ENCODE assay signal across 25 cellular contexts in genomic region chr6:119436583-119436982, GRCh38.
"Had no signal": no experiment of that assay in that cellular context is flagged by ENCODE, and none has a peak within 500 bp of the region (broad histone marks: within the 10 kb centered on the region; RNA-seq: fewer than 3 reads in every experiment).

No MANE protein-coding gene starts in this region.

- H3K36me3 Mint-ChIP-seq: activated naive CD4-positive, alpha-beta T cell treated with anti-CD3 and anti-CD28 coated beads, Interleukin-2, amount 50 U/mL, for 24 hours; T-cell; WTC11 had no signal

- H3K27ac ChIP-seq: ascending aorta, body of pancreas, SK-N-MC had no signal

- H3K36me3 ChIP-seq: ascending aorta had no signal

- H3K9me3 Mint-ChIP-seq: activated naive CD4-positive, alpha-beta T cell treated with anti-CD3 and anti-CD28 coated beads, Interleukin-2, amount 50 U/mL, for 24 hours; activated T-helper 1 cell treated with anti-CD3 and anti-CD28 coated beads, Interleukin-12 subunit alpha, Interleukin-12 subunit beta, Interleukin-2, Interleukin-4 antibody, amounts not matched to agents 30 ng/mL and 10 ng/mL and 1 ng/mL, durations not matched to agents 14 hours and 24 hours and 36 hours; T-cell had no signal

- H3K4me3 ChIP-seq: ascending aorta, body of pancreas, SK-N-MC had no signal

- H3K27me3 ChIP-seq: ascending aorta, body of pancreas had no signal

- H3K27ac Mint-ChIP-seq: activated CD8-positive, alpha-beta T cell treated with anti-CD3 and anti-CD28 coated beads, Interleukin-2, amount 10 ng/mL, durations not matched to agents 7 days and 5 days; activated naive CD4-positive, alpha-beta T cell treated with anti-CD3 and anti-CD28 coated beads, Interleukin-2, amount 50 U/mL, for 24 hours; activated T-helper 1 cell treated with anti-CD3 and anti-CD28 coated beads, Interleukin-12 subunit alpha, Interleukin-12 subunit beta, Interleukin-2, Interleukin-4 antibody, amounts not matched to agents 30 ng/mL and 10 ng/mL and 1 ng/mL, durations not matched to agents 14 hours and 24 hours and 36 hours; T-cell; WTC11 had no signal

- ATAC-seq: activated CD8-positive, alpha-beta T cell treated with anti-CD3 and anti-CD28 coated beads, Interleukin-2, amount 10 ng/mL, durations not matched to agents 7 days and 5 days; body of pancreas; Panc1; Right ventricle myocardium inferior; T-cell; WTC11 had no signal

- H3K27me3 Mint-ChIP-seq: activated naive CD4-positive, alpha-beta T cell treated with anti-CD3 and anti-CD28 coated beads, Interleukin-2, amount 50 U/mL, for 24 hours; T-cell had no signal

- H3K4me1 Mint-ChIP-seq: activated naive CD4-positive, alpha-beta T cell treated with anti-CD3 and anti-CD28 coated beads, Interleukin-2, amount 50 U/mL, for 24 hours; T-cell; WTC11 had no signal

- H3K4me3 Mint-ChIP-seq: activated CD8-positive, alpha-beta T cell treated with anti-CD3 and anti-CD28 coated beads, Interleukin-2, amount 10 ng/mL, durations not matched to agents 7 days and 5 days; activated naive CD4-positive, alpha-beta T cell treated with anti-CD3 and anti-CD28 coated beads, Interleukin-2, amount 50 U/mL, for 24 hours; activated T-helper 1 cell treated with anti-CD3 and anti-CD28 coated beads, Interleukin-12 subunit alpha, Interleukin-12 subunit beta, Interleukin-2, Interleukin-4 antibody, amounts not matched to agents 30 ng/mL and 10 ng/mL and 1 ng/mL, durations not matched to agents 14 hours and 24 hours and 36 hours; T-cell; WTC11 had no signal

- H3K4me1 ChIP-seq: ascending aorta, body of pancreas had no signal

- H3K9me3 ChIP-seq: ascending aorta, body of pancreas had no signal

- DNase-seq: activated CD4-positive, alpha-beta T cell treated with anti-CD3 and anti-CD28 coated beads for 48 hours; activated CD4-positive, alpha-beta T cell treated with anti-CD3 and anti-CD28 coated beads, Interleukin-2, amount 50 U/mL, for 4 hours; activated CD4-positive, CD25-positive, alpha-beta regulatory T cell treated with anti-CD3 and anti-CD28 coated beads, Interleukin-2, amount 50 U/mL, for 72 hours; activated CD8-positive, alpha-beta memory T cell treated with anti-CD3 and anti-CD28 coated beads, Interleukin-2, amount 50 U/mL, for 48 hours; activated CD8-positive, alpha-beta T cell treated with anti-CD3 and anti-CD28 coated beads, Interleukin-2, amount 10 ng/mL, durations not matched to agents 7 days and 5 days; activated effector memory CD4-positive, alpha-beta T cell treated with Interleukin-2 at 50 U/mL for 16 hours; activated naive CD4-positive, alpha-beta T cell; activated T-cell treated with anti-CD3 and anti-CD28 coated beads, Interleukin-2, amount 50 U/mL, for 1 hour; body of pancreas; central memory CD4-positive, alpha-beta T cell; KG1; NCI-H1048; NCI-H1417; NCI-H1930; NCI-H446; NCI-H524; RPMI8226; T-cell had no signal
